ENCODE assay signal across 1 cellular context in the genomic region with DNA sequence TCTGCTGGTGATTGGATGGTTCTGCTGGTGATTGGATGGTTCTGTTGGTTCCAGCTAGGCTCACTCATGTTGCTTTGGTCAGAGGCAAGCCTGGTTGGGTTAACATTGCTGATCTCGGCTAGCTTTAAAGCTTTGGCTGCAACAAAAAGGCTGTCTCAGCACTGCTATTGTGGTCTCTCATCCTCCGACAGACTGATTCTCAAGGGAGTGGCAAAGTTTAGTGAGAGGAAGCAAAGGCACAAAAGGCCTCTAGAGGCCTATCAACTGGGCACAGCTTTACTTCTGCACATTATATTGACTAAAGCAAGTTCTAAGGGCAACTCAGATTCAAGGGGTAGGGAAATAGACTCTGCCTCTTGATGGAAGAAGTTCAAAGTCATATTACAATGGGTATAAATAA.
TF ChIP-seq lines count a peak whose summit lies in the region.

No MANE protein-coding gene starts in this region.

TF ChIP-seq in WTC11, 78 proteins besides CTCF, POLR2A, EP300 and RAD21 (continued from another document):
- TF ChIP-seq ZSCAN18 (CRISPR knock-in tag; IDR thresholded peaks at IDR 0.05) (no peak), JUN (CRISPR knock-in tag; IDR thresholded peaks at IDR 0.05) (no peak), ATF1 (CRISPR knock-in tag; IDR thresholded peaks at IDR 0.05) (no peak), ATF2 (CRISPR knock-in tag; IDR thresholded peaks at IDR 0.05; ENCODE audit: borderline replicate concordance, low read depth) (no peak), ATF3 (CRISPR knock-in tag; conservative IDR thresholded peaks at IDR 0.05) (no peak), ZNF281 (CRISPR knock-in tag; IDR thresholded peaks at IDR 0.05) (no peak), GRHL2 (CRISPR knock-in tag; IDR thresholded peaks at IDR 0.05; ENCODE audit: insufficient replicate concordance, severe bottlenecking) (no peak), ZNF121 (CRISPR knock-in tag; IDR thresholded peaks at IDR 0.05) (no peak), TCF7 (CRISPR knock-in tag; IDR thresholded peaks at IDR 0.05; ENCODE audit: low read depth) (no peak), ETV6 (CRISPR knock-in tag; IDR thresholded peaks at IDR 0.05) (no peak), AR (CRISPR knock-in tag; IDR thresholded peaks at IDR 0.05) (no peak), RORB (CRISPR knock-in tag; IDR thresholded peaks at IDR 0.05) (no peak), MXD4 (CRISPR knock-in tag; IDR thresholded peaks at IDR 0.05; ENCODE audit: borderline replicate concordance) (no peak), GABPB1 (CRISPR knock-in tag; IDR thresholded peaks at IDR 0.05) (no peak), JAZF1 (CRISPR knock-in tag; IDR thresholded peaks at IDR 0.05) (no peak)
- TF ChIP-seq, protein P1, sequence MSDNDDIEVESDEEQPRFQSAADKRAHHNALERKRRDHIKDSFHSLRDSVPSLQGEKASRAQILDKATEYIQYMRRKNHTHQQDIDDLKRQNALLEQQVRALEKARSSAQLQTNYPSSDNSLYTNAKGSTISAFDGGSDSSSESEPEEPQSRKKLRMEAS (CRISPR knock-in tag; IDR thresholded peaks at IDR 0.05): no peak
